In the genomic region with DNA sequence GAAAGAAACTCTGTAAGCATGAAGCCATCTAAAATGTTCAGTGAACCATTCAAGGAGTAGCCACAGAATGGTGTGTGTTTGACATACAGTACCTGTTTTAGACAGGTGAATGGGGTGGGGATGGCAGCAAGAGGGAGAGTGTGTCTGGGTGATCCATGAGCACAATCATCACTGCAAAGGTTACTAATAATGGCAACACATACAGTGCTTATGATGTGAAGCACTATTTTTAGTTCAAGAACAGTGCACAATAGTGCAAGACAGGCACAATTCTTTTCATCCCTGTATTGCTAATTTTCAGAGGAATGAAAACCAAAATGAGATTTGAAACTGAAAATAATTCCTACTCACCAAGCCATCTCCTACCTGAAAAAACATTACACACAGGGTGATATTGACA, we compare ENCODE assay signal across 26 cellular contexts.
"Had no signal": no experiment of that assay in that cellular context is flagged by ENCODE, and none has a peak within 500 bp of the region (broad histone marks: within the 10 kb centered on the region; RNA-seq: fewer than 3 reads in every experiment).

No MANE protein-coding gene starts in this region.

- H3K4me3 ChIP-seq: adrenal gland, body of pancreas, cardiac muscle cell, coronary artery, dorsolateral prefrontal cortex, pancreas, prostate gland, tibial nerve had no signal

- H3K9me3 Mint-ChIP-seq: activated naive CD8-positive, alpha-beta T cell treated with anti-CD3 and anti-CD28 coated beads for 36 hours; activated T-helper 2 cell treated with anti-CD3 and anti-CD28 coated beads, Interferon-gamma antibody, Interleukin-2, Interleukin-4, amounts not matched to agents 10 μg/mL and 5 μg/mL and 100 μg/mL, durations not matched to agents 14 hours and 24 hours and 36 hours; mesothelial cell of epicardium; naive B cell; T-helper 1 cell treated with Interleukin-12 subunit alpha and Interleukin-12 subunit beta and Interleukin-4 antibody, amounts not matched to agents 30 μg/mL and 1 μg/mL, for 36 hours had no signal

- H3K9me3 ChIP-seq: adrenal gland, body of pancreas, pancreas, prostate gland, tibial nerve had no signal

- H3K27ac ChIP-seq: adrenal gland, body of pancreas, coronary artery, pancreas, prostate gland, tibial nerve had no signal

- H3K27ac Mint-ChIP-seq: activated CD8-positive, alpha-beta memory T cell treated with anti-CD3 and anti-CD28 coated beads, Interleukin-2, amount 10 ng/mL, durations not matched to agents 7 days and 5 days; activated CD8-positive, alpha-beta T cell treated with anti-CD3 and anti-CD28 coated beads, Interleukin-2, amount 10 ng/mL, durations not matched to agents 7 days and 5 days; activated naive CD8-positive, alpha-beta T cell treated with anti-CD3 and anti-CD28 coated beads for 36 hours; activated T-helper 2 cell treated with anti-CD3 and anti-CD28 coated beads, Interferon-gamma antibody, Interleukin-2, Interleukin-4, amounts not matched to agents 10 μg/mL and 5 μg/mL and 100 μg/mL, durations not matched to agents 14 hours and 24 hours and 36 hours; mesothelial cell of epicardium; T-helper 1 cell treated with Interleukin-12 subunit alpha and Interleukin-12 subunit beta and Interleukin-4 antibody, amounts not matched to agents 30 μg/mL and 1 μg/mL, for 36 hours had no signal

- H3K27me3 Mint-ChIP-seq: activated CD8-positive, alpha-beta memory T cell treated with anti-CD3 and anti-CD28 coated beads, Interleukin-2, amount 10 ng/mL, durations not matched to agents 7 days and 5 days; activated naive CD8-positive, alpha-beta T cell treated with anti-CD3 and anti-CD28 coated beads for 36 hours; naive B cell had no signal

- H3K4me1 ChIP-seq: adrenal gland, body of pancreas, pancreas, prostate gland, tibial nerve had no signal

- H3K36me3 ChIP-seq: adrenal gland, cardiac muscle cell, pancreas, prostate gland had no signal

- DNase-seq: activated CD4-positive, alpha-beta T cell treated with anti-CD3 and anti-CD28 coated beads, Interleukin-2, amount 50 U/mL, for 1 hour; activated CD8-positive, alpha-beta memory T cell treated with anti-CD3 and anti-CD28 coated beads, Interleukin-2, amount 10 ng/mL, durations not matched to agents 7 days and 5 days; activated CD8-positive, alpha-beta T cell treated with anti-CD3 and anti-CD28 coated beads, Interleukin-2, amount 10 ng/mL, durations not matched to agents 7 days and 5 days; activated naive CD4-positive, alpha-beta T cell treated with Interleukin-2 at 50 U/mL for 16 hours; activated naive CD8-positive, alpha-beta T cell treated with anti-CD3 and anti-CD28 coated beads for 36 hours; activated T-cell treated with anti-CD3 and anti-CD28 coated beads, Interleukin-2, amount 50 U/mL, for 48 hours; adrenal gland; aorta; body of pancreas; effector memory CD4-positive, alpha-beta T cell; hippocampal formation; left cardiac atrium; naive B cell; nucleus accumbens; stimulated activated CD4-positive, alpha-beta T cell treated with anti-CD3 and anti-CD28 coated beads, Interleukin-2, amount 100 ng/mL, for 48 hours; stimulated activated naive CD4-positive, alpha-beta T cell treated with Interleukin-2 at 50 U/mL for 16 hours; T-helper 9 cell had no signal

- H3K27me3 ChIP-seq: adrenal gland, body of pancreas, cardiac muscle cell, dorsolateral prefrontal cortex, pancreas, tibial nerve had no signal

- H3K36me3 Mint-ChIP-seq: activated CD8-positive, alpha-beta memory T cell treated with anti-CD3 and anti-CD28 coated beads, Interleukin-2, amount 10 ng/mL, durations not matched to agents 7 days and 5 days; naive B cell had no signal

- H3K4me3 Mint-ChIP-seq: activated CD8-positive, alpha-beta memory T cell treated with anti-CD3 and anti-CD28 coated beads, Interleukin-2, amount 10 ng/mL, durations not matched to agents 7 days and 5 days; activated CD8-positive, alpha-beta T cell treated with anti-CD3 and anti-CD28 coated beads, Interleukin-2, amount 10 ng/mL, durations not matched to agents 7 days and 5 days; activated naive CD8-positive, alpha-beta T cell treated with anti-CD3 and anti-CD28 coated beads for 36 hours; mesothelial cell of epicardium; T-helper 1 cell treated with Interleukin-12 subunit alpha and Interleukin-12 subunit beta and Interleukin-4 antibody, amounts not matched to agents 30 μg/mL and 1 μg/mL, for 36 hours had no signal

- ATAC-seq: activated CD8-positive, alpha-beta memory T cell treated with anti-CD3 and anti-CD28 coated beads, Interleukin-2, amount 10 ng/mL, durations not matched to agents 7 days and 5 days; activated CD8-positive, alpha-beta T cell treated with anti-CD3 and anti-CD28 coated beads, Interleukin-2, amount 10 ng/mL, durations not matched to agents 7 days and 5 days; body of pancreas; pancreas had no signal
